In genomic region chr12:45756666-45757065, GRCh38 we compare ENCODE assay signal across 30 cellular contexts. TPM values are rescaled to one million over a fixed set of nuclear protein-coding genes. Genes with fewer than 3 reads are reported as not detected.
DNase-seq lines count a peak whose midpoint lies in the region; ATAC-seq and TF ChIP-seq lines count a peak whose summit lies in the region.
"Had no signal": no experiment of that assay in that cellular context is flagged by ENCODE, and none has a peak within 500 bp of the region (broad histone marks: within the 10 kb centered on the region; RNA-seq: fewer than 3 reads in every experiment).

No MANE protein-coding gene starts in this region.

- no peak overlapping the region for H3K4me3 ChIP-seq in ectodermal cell (ENCODE audit: insufficient read depth, low read depth, low read length)
- H3K4me3 ChIP-seq: left ventricle myocardium inferior, pancreas had no signal

- H3K4me1 ChIP-seq in ectodermal cell (ENCODE audit: control insufficient read depth, insufficient read depth, low read length): no peaks in the 10 kb centered on the region

- DNase-seq in DMS53 (lab: John Stamatoyannopoulos, UW) (peak; percentile 42), DMS53 treated with DMSO at 0.1 percent for 48 hours (lab: John Stamatoyannopoulos, UW; ENCODE audit: unreplicated experiment) (no peak), M059J (ENCODE audit: low read depth) (peak; percentile 5), progenitor cell of endocrine pancreas (ENCODE audit: low spot score, unreplicated experiment) (no peak), occipital lobe (lab: John Stamatoyannopoulos, UW) (no peak)
- DNase-seq: activated B cell treated with CpG ODN at 0.5 μM for 24 hours; activated CD4-positive, alpha-beta T cell treated with anti-CD3 and anti-CD28 coated beads, Interleukin-2, amount 50 U/mL, for 48 hours; activated effector memory CD4-positive, alpha-beta T cell treated with Interleukin-2 at 50 U/mL for 16 hours; activated naive CD8-positive, alpha-beta T cell treated with anti-CD3 and anti-CD28 coated beads for 36 hours; AML-193; DMS153; GF-D8; left ventricle myocardium inferior; naive thymus-derived CD8-positive, alpha-beta T cell; NCI-H1092 treated with DMSO at 0.1 percent for 48 hours; NCI-H1930; NCI-H82; OCI-M1; pancreas; stimulated activated naive CD8-positive, alpha-beta T cell treated with anti-CD3 and anti-CD28 coated beads, Interleukin-15, amount 100 ng/mL, for 72 hours; T-helper 9 cell; trophoblast cell had no signal

- 87 to 92% methylated on average over 3 of the region's 3 CpGs for WGBS in ectodermal cell, 2 experiments

- ATAC-seq in HG03159 (IDR thresholded peaks at IDR 0.05; ENCODE audit: unreplicated experiment): no peak
- no peak for ATAC-seq in GM18861 (IDR thresholded peaks at IDR 0.05; ENCODE audit: unreplicated experiment)
- ATAC-seq: esophagus mucosa; naive thymus-derived CD8-positive, alpha-beta T cell; pancreas; right cardiac atrium; stimulated activated naive CD8-positive, alpha-beta T cell treated with anti-CD3 and anti-CD28 coated beads, Interleukin-15, amount 100 ng/mL, for 72 hours had no signal

- no peaks in the 10 kb centered on the region for H3K36me3 ChIP-seq in ectodermal cell (ENCODE audit: control insufficient read depth, insufficient read depth, low read length)
- H3K36me3 ChIP-seq: left ventricle myocardium inferior, pancreas had no signal

- peak overlapping the region; percentile 68 for H3K27ac Mint-ChIP-seq in progenitor cell of endocrine pancreas
- H3K27ac Mint-ChIP-seq: activated B cell treated with CpG ODN at 0.5 μM for 24 hours; activated naive CD8-positive, alpha-beta T cell treated with anti-CD3 and anti-CD28 coated beads for 36 hours; mesothelial cell of epicardium; stimulated activated naive CD8-positive, alpha-beta T cell treated with anti-CD3 and anti-CD28 coated beads, Interleukin-15, amount 100 ng/mL, for 72 hours had no signal

- H3K9me3 Mint-ChIP-seq in progenitor cell of endocrine pancreas (ENCODE audit: low read depth): no peaks in the 10 kb centered on the region
- H3K9me3 Mint-ChIP-seq: activated B cell treated with CpG ODN at 0.5 μM for 24 hours; activated naive CD8-positive, alpha-beta T cell treated with anti-CD3 and anti-CD28 coated beads for 36 hours; central memory CD8-positive, alpha-beta T cell; mesothelial cell of epicardium; naive thymus-derived CD8-positive, alpha-beta T cell; stimulated activated naive CD8-positive, alpha-beta T cell treated with anti-CD3 and anti-CD28 coated beads, Interleukin-15, amount 100 ng/mL, for 72 hours had no signal

- peaks cover 35% of the 10 kb centered on the region for H3K4me1 Mint-ChIP-seq in progenitor cell of endocrine pancreas (ENCODE audit: low read depth)

- peak overlapping the region; percentile 19 for H3K27ac ChIP-seq in ectodermal cell (ENCODE audit: insufficient read depth, low read depth, low read length, poor library complexity, severe bottlenecking)
- H3K27ac ChIP-seq: 22Rv1, left ventricle myocardium inferior, pancreas had no signal

- H3K4me3 Mint-ChIP-seq in progenitor cell of endocrine pancreas (ENCODE audit: low read depth): no peak overlapping the region
- H3K4me3 Mint-ChIP-seq: activated B cell treated with CpG ODN at 0.5 μM for 24 hours; activated naive CD8-positive, alpha-beta T cell treated with anti-CD3 and anti-CD28 coated beads for 36 hours; central memory CD8-positive, alpha-beta T cell; mesothelial cell of epicardium; naive thymus-derived CD8-positive, alpha-beta T cell; stimulated activated naive CD8-positive, alpha-beta T cell treated with anti-CD3 and anti-CD28 coated beads, Interleukin-15, amount 100 ng/mL, for 72 hours had no signal

- H3K36me3 Mint-ChIP-seq in progenitor cell of endocrine pancreas (ENCODE audit: insufficient read depth): peaks cover 9% of the 10 kb centered on the region

- H3K27me3 ChIP-seq in ectodermal cell (ENCODE audit: control insufficient read depth, insufficient read depth, low read length, poor library complexity, severe bottlenecking): no peaks in the 10 kb centered on the region
- H3K27me3 ChIP-seq: pancreas had no signal

- H3K27me3 Mint-ChIP-seq in progenitor cell of endocrine pancreas: no peaks in the 10 kb centered on the region
- H3K27me3 Mint-ChIP-seq: activated B cell treated with CpG ODN at 0.5 μM for 24 hours; activated naive CD8-positive, alpha-beta T cell treated with anti-CD3 and anti-CD28 coated beads for 36 hours; central memory CD8-positive, alpha-beta T cell; naive thymus-derived CD8-positive, alpha-beta T cell; stimulated activated naive CD8-positive, alpha-beta T cell treated with anti-CD3 and anti-CD28 coated beads, Interleukin-15, amount 100 ng/mL, for 72 hours had no signal

- no peak for TF ChIP-seq CTCF in progenitor cell of endocrine pancreas (IDR thresholded peaks at IDR 0.05; ENCODE audit: unreplicated experiment)

- no peaks in the 10 kb centered on the region for H3K9me3 ChIP-seq in ectodermal cell (ENCODE audit: control insufficient read depth, low read length)
- H3K9me3 ChIP-seq: left ventricle myocardium inferior, pancreas had no signal

RNA-seq across cellular contexts. Expression of gene ARID2, which starts 27.2 kb away (rescaled TPM):
- 8.7 and 11.0 TPM in 2 replicates for total RNA-seq in M059J (2014; rRNA removed; shearing (Covaris generic))
- 44.3 TPM for polyA plus RNA-seq in ectodermal cell (2013, experiment 1 of 4)
- 48.7 TPM for polyA plus RNA-seq in ectodermal cell (2013, experiment 2 of 4)
- polyA plus RNA-seq in ectodermal cell (2013, experiment 3 of 4): 36.1 TPM
- 41.8 TPM for polyA plus RNA-seq in ectodermal cell (2013, experiment 4 of 4)
- total RNA-seq in progenitor cell of endocrine pancreas: 60.9 and 63.6 TPM in 2 replicates
- total RNA-seq in occipital lobe: 46.5 TPM

Comparison
In these comparisons a context has a peak if more than half of its experiments do, and no peak if none do; other contexts are left out.
1. DNase-seq: peak in DMS53 (single experiment) and M059J (single experiment); none in DMS53 treated with DMSO at 0.1 percent for 48 hours (single experiment), progenitor cell of endocrine pancreas (single experiment) and occipital lobe (single experiment).